ENCODE assay signal across 26 cellular contexts in the genomic region with DNA sequence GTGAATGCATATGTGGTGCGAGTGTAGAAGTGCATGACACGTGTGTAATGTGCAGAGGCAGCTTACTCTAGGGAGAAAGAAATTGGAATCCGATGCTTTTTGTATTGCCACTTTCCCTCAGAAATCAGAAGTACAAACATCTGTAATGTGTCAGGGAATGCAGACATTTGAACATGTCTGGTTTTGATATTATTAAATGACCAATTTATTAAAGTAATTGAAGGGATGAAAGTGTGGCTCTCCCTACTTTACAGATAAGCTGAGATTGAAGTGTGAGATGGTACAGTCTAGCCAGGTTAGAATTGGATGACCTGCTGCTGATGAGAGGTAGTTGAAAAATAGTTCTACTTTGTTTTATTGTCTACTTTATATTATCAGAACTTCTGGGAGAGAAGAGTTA.
"Had no signal": no experiment of that assay in that cellular context is flagged by ENCODE, and none has a peak within 500 bp of the region (broad histone marks: within the 10 kb centered on the region; RNA-seq: fewer than 3 reads in every experiment).

No MANE protein-coding gene starts in this region.

- ATAC-seq: effector memory CD8-positive, alpha-beta T cell; esophagus mucosa; gastrocnemius medialis; left cardiac atrium; left lung; left ventricle myocardium superior; lower lobe of right lung had no signal

- H3K4me3 ChIP-seq: colonic mucosa, esophagus squamous epithelium, gastrocnemius medialis, hepatocyte, left lung, lower lobe of right lung had no signal

- FAIRE-seq: endometrium had no signal

- DNase-seq: colonic mucosa; cortex of kidney; effector CD8-positive, alpha-beta T cell; effector memory CD8-positive, alpha-beta T cell; endodermal cell; erythroblast; esophagus squamous epithelium; foreskin fibroblast; foreskin melanocyte; gastrocnemius medialis; glutamatergic neuron; head of caudate nucleus; hypothalamus; immature natural killer cell; islet precursor cell; left cardiac atrium; left lung; left ventricle myocardium superior; lower lobe of right lung; mesenchymal stem cell; midbrain had no signal

- H3K4me3 Mint-ChIP-seq: dendritic cell treated with granulocyte-macrophage colony-stimulating factor and Interleukin-4, amounts not matched to agents 40 ng/mL and 50 ng/mL, for 4 days; effector memory CD8-positive, alpha-beta T cell; endodermal cell; immature natural killer cell had no signal

- H3K27ac Mint-ChIP-seq: dendritic cell treated with granulocyte-macrophage colony-stimulating factor and Interleukin-4, amounts not matched to agents 40 ng/mL and 50 ng/mL, for 4 days; effector memory CD8-positive, alpha-beta T cell; endodermal cell had no signal

- H2AFZ ChIP-seq: hepatocyte had no signal

- H3K4me1 ChIP-seq: colonic mucosa, esophagus squamous epithelium, gastrocnemius medialis, left lung, lower lobe of right lung had no signal

- H3K4me2 ChIP-seq: hepatocyte had no signal

- H3K27ac ChIP-seq: colonic mucosa, epithelial cell of prostate, esophagus squamous epithelium, gastrocnemius medialis, hepatocyte, left lung, lower lobe of right lung had no signal

- H3K27me3 Mint-ChIP-seq: dendritic cell treated with granulocyte-macrophage colony-stimulating factor and Interleukin-4, amounts not matched to agents 40 ng/mL and 50 ng/mL, for 4 days; effector memory CD8-positive, alpha-beta T cell had no signal

- H3K9me3 Mint-ChIP-seq: endodermal cell had no signal

- H3K9me3 ChIP-seq: colonic mucosa, esophagus squamous epithelium, gastrocnemius medialis, left lung, lower lobe of right lung had no signal

- H3K79me2 ChIP-seq: hepatocyte had no signal

- H3K36me3 ChIP-seq: colonic mucosa, esophagus squamous epithelium, gastrocnemius medialis, left lung, lower lobe of right lung had no signal

- H3K27me3 ChIP-seq: colonic mucosa, esophagus squamous epithelium, gastrocnemius medialis, hepatocyte, left lung had no signal
